17 cellular contexts compared by ENCODE assay signal in the genomic region with DNA sequence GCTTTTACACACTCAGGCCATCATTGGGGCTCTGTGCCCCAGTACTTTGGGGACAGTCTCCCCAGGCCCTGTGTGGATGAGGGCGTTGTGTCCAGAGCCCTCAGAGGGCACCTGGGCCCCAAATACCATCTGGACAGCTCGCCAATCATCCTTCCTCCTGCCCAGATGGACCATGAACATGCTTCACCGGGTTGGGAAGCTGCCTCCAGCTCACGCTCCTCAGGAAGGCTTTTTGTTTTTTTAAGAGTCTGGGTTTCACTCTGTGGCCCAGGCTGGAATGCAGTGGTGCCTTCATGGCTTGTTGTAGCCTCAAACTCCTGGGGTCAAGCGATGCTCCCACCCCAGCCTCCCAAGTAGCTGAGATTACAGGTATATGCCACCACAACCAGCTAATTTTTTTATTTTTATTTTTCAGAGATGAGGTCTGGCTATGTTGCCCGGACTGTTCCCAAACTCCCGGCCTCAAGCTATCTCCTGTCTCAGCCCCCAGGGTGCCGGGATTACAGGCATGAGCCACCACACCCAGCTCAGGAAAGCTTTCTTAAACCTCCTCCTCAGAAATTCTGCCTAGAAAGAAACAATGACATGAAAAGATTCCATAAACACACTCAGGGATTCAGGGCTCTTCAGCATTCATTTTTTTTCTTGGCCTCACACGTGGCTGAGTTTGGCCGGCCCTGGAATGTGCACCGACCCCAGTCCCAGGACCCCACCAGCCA. TPM values are rescaled to one million over a fixed set of nuclear protein-coding genes. Genes with fewer than 3 reads are reported as not detected.
DNase-seq lines count a peak whose midpoint lies in the region; ATAC-seq and TF ChIP-seq lines count a peak whose summit lies in the region.
"Had no signal": no experiment of that assay in that cellular context is flagged by ENCODE, and none has a peak within 500 bp of the region (broad histone marks: within the 10 kb centered on the region; RNA-seq: fewer than 3 reads in every experiment).

No MANE protein-coding gene starts in this region.

- DNase-seq in HAP-1 (ENCODE audit: low spot score in 2 of 2), result peak; percentile 51 to 52
- DNase-seq in choroid plexus epithelial cell (ENCODE audit: low read depth), result peak; percentile 5
- no peak for DNase-seq in left lobe of liver (ENCODE audit: low spot score)
- no peak for DNase-seq in trophoblast cell
- no peak for DNase-seq in effector memory CD8-positive, alpha-beta T cell
- DNase-seq in left ventricle myocardium superior, result no peak
- DNase-seq: ACHN, AML-193, DMS53, NCI-H1048, NCI-H2081, NCI-H510A, NCI-H82, PC-9 had no signal

- H3K4me1 ChIP-seq in HAP-1, result peaks cover 3% of the 10 kb centered on the region
- peaks cover 4 to 5% of the 10 kb centered on the region in 2 experiments for H3K4me1 ChIP-seq in trophoblast cell (ENCODE audit: control insufficient read depth in 1 of 2, insufficient read depth in 2 of 2, low read length in 2 of 2)

- no peak overlapping the region for H3K4me2 ChIP-seq in trophoblast cell (ENCODE audit: low read length)
- H3K4me2 ChIP-seq: PC-9 had no signal

- no peaks in the 10 kb centered on the region for H3K79me2 ChIP-seq in trophoblast cell (ENCODE audit: control insufficient read depth, insufficient read depth, low read length, poor library complexity)

- no peak overlapping the region for H4K12ac ChIP-seq in trophoblast cell (ENCODE audit: low read depth, low read length)

- ATAC-seq in left lobe of liver, result peak; percentile 5
- no peak for ATAC-seq in effector memory CD8-positive, alpha-beta T cell (replicated peaks)
- no peak for ATAC-seq in HG02571 (IDR thresholded peaks at IDR 0.05; ENCODE audit: unreplicated experiment)
- ATAC-seq in left ventricle myocardium superior, result no peak

- no peak for TF ChIP-seq CTCF in choroid plexus epithelial cell (conservative IDR thresholded peaks at IDR 0.05; ENCODE audit: low read depth, low read length)

- no peak overlapping the region for H4K91ac ChIP-seq in trophoblast cell (ENCODE audit: low read depth, low read length)

- H3K4me3 Mint-ChIP-seq in effector memory CD8-positive, alpha-beta T cell, result no peak overlapping the region
- H3K4me3 Mint-ChIP-seq: CD14-positive monocyte had no signal

- no peaks in the 10 kb centered on the region for H3K9me3 Mint-ChIP-seq in effector memory CD8-positive, alpha-beta T cell
- H3K9me3 Mint-ChIP-seq: CD14-positive monocyte had no signal

- H3K79me1 ChIP-seq in trophoblast cell (ENCODE audit: low read length), result no peaks in the 10 kb centered on the region

- no peak overlapping the region for H2BK120ac ChIP-seq in trophoblast cell (ENCODE audit: insufficient read depth, low read length, poor library complexity)

- H3K4me1 Mint-ChIP-seq in effector memory CD8-positive, alpha-beta T cell (ENCODE audit: low read depth in 2 of 2), result no peaks in the 10 kb centered on the region
- H3K4me1 Mint-ChIP-seq: CD14-positive monocyte had no signal

- no peak overlapping the region for H4K8ac ChIP-seq in trophoblast cell (ENCODE audit: low read depth, low read length)

- H3K4me3 ChIP-seq in HAP-1 (no peak overlapping the region), choroid plexus epithelial cell (ENCODE audit: low read depth, low read length) (no peak overlapping the region), trophoblast cell (ENCODE audit: low read depth, low read length) (no peak overlapping the region)
- H3K4me3 ChIP-seq: PC-9 had no signal

- H3K14ac ChIP-seq in trophoblast cell (ENCODE audit: low read length), result peak overlapping the region; percentile 3

- H3K27me3 Mint-ChIP-seq in effector memory CD8-positive, alpha-beta T cell, result peaks cover 59 to 94% of the 10 kb centered on the region in 2 donors

- no peak overlapping the region for H3K9ac ChIP-seq in trophoblast cell (ENCODE audit: low read length)

- H3K27ac Mint-ChIP-seq in effector memory CD8-positive, alpha-beta T cell, result no peak overlapping the region
- H3K27ac Mint-ChIP-seq: CD14-positive monocyte had no signal

- H3K23ac ChIP-seq in trophoblast cell (ENCODE audit: low read length), result no peak overlapping the region

- H2BK5ac ChIP-seq in trophoblast cell (ENCODE audit: low read depth, low read length, poor library complexity), result no peak overlapping the region

- H3K27me3 ChIP-seq in HAP-1 (ENCODE audit: low read depth) (no peaks in the 10 kb centered on the region), trophoblast cell (ENCODE audit: insufficient read depth, low read length) (no peaks in the 10 kb centered on the region)

- no peaks in the 10 kb centered on the region for H3K36me3 Mint-ChIP-seq in effector memory CD8-positive, alpha-beta T cell (ENCODE audit: insufficient read depth)
- H3K36me3 Mint-ChIP-seq: CD14-positive monocyte had no signal

- H3K18ac ChIP-seq in trophoblast cell (ENCODE audit: low read length), result no peak overlapping the region

- intact Hi-C loops in left ventricle myocardium superior (cut with micrococcal nuclease), result no loop called here

- H3K9me3 ChIP-seq in HAP-1 (no peaks in the 10 kb centered on the region), trophoblast cell (ENCODE audit: insufficient read depth, low read depth, low read length) (peaks cover 2% of the 10 kb centered on the region)

- no peak overlapping the region for H2AFZ ChIP-seq in trophoblast cell (ENCODE audit: insufficient read depth, low read length, poor library complexity)
- H2AFZ ChIP-seq: PC-9 had no signal

- H2BK12ac ChIP-seq in trophoblast cell (ENCODE audit: low read length), result peak overlapping the region; percentile 33

- H3K4ac ChIP-seq in trophoblast cell (ENCODE audit: low read depth, low read length), result no peak overlapping the region

- no peak overlapping the region for H2AK5ac ChIP-seq in trophoblast cell (ENCODE audit: low read length)

- in situ Hi-C loops in HAP-1 (cut with MboI; ENCODE audit: low sequenced_read_pairs), result no loop called here

- H3K27ac ChIP-seq in trophoblast cell (ENCODE audit: low read depth, low read length), result no peak overlapping the region
- H3K27ac ChIP-seq: PC-9 had no signal

- H3K36me3 ChIP-seq in HAP-1 (replicated peaks) (no peaks in the 10 kb centered on the region), trophoblast cell (ENCODE audit: control insufficient read depth in 1 of 2, insufficient read depth in 2 of 2, low read length in 2 of 2) (no peaks in the 10 kb centered on the region)

- no CpG with 5 or more reads among the region's 11 CpGs for WGBS in trophoblast cell (ENCODE audit: extremely low coverage, insufficient coverage, insufficient read length)

RNA-seq across cellular contexts. Expression of gene ZNF423, which starts 27.4 kb away (rescaled TPM):
- total RNA-seq in left lobe of liver (2.0 TPM), left ventricle myocardium superior (7.8 TPM)
- 9.7 and 10.6 TPM in 2 replicates for polyA plus RNA-seq in trophoblast cell (2013)
- total RNA-seq: MCF 10A, PC-9 had no signal
- polyA plus RNA-seq: CD14-positive monocyte had no signal

Comparison
In these comparisons a context has a peak if more than half of its experiments do, and no peak if none do; other contexts are left out.
1. DNase-seq: peak in HAP-1 (2 of 2) and choroid plexus epithelial cell (single experiment); none in left lobe of liver (single experiment), trophoblast cell (0 of 2), effector memory CD8-positive, alpha-beta T cell (0 of 3) and left ventricle myocardium superior (single experiment).